8 cellular contexts compared by ENCODE assay signal in genomic region chr15:48877630-48878595, GRCh38. TPM values are rescaled to one million over a fixed set of nuclear protein-coding genes. Genes with fewer than 3 reads are reported as not detected.
DNase-seq lines count a peak whose midpoint lies in the region; ATAC-seq and TF ChIP-seq lines count a peak whose summit lies in the region.

EID1 (plus strand) TSS chr15:48878134; CDS start chr15:48878177, 43 bp downstream.

- peak within 1 kb of the TSS; percentile 90 to 99 for H3K27ac Mint-ChIP-seq in activated naive CD4-positive, alpha-beta T cell treated with anti-CD3 and anti-CD28 coated beads, Interleukin-2, amount 50 U/mL, for 72 hours

- peaks cover 22% of the 10 kb centered on the region for H4K20me1 ChIP-seq in osteoblast (ENCODE audit: insufficient read depth, low read length)

- TF ChIP-seq CTCF in GM06990 (IDR thresholded peaks at IDR 0.05; ENCODE audit: insufficient read depth, low read length, poor library complexity, severe bottlenecking) (peak; percentile 4), osteoblast (IDR thresholded peaks at IDR 0.05; ENCODE audit: extremely low read depth, low read depth, low read length) (no peak), thoracic aorta (IDR thresholded peaks at IDR 0.05) (no peak)

- H3K36me3 Mint-ChIP-seq in activated naive CD4-positive, alpha-beta T cell treated with anti-CD3 and anti-CD28 coated beads, Interleukin-2, amount 50 U/mL, for 72 hours = peaks cover 14 to 27% of the 10 kb centered on the region in 2 donors

- DNase-seq in GM06990 (ENCODE audit: extremely low read depth, insufficient read length) = peak; percentile 98
- peak; percentile 70 for DNase-seq in NCI-H1092 (lab: John Stamatoyannopoulos, UW)
- DNase-seq in SKM-1 (lab: John Stamatoyannopoulos, UW; ENCODE audit: unreplicated experiment) = peak; percentile 85
- DNase-seq in activated naive CD4-positive, alpha-beta T cell treated with anti-CD3 and anti-CD28 coated beads, Interleukin-2, amount 50 U/mL, for 72 hours (ENCODE audit: low spot score in 2 of 2) = peak; percentile 92 to 94
- DNase-seq in glomerular visceral epithelial cell (ENCODE audit: extremely low spot score) = peak; percentile 94
- peak; percentile 94 for DNase-seq in osteoblast (ENCODE audit: insufficient read length, low spot score, missing footprints)
- DNase-seq in thoracic aorta (ENCODE audit: low spot score) = peak; percentile 67

- peak within 1 kb of the TSS; percentile 89 for H3K4me2 ChIP-seq in osteoblast (ENCODE audit: insufficient read depth, low read length)

- peak within 1 kb of the TSS; percentile 94 for H3K4me3 ChIP-seq in GM06990 (replicated peaks; ENCODE audit: low read depth, low read length)
- peak within 1 kb of the TSS; percentile 81 for H3K4me3 ChIP-seq in osteoblast (ENCODE audit: insufficient read depth, low read length)
- peak within 1 kb of the TSS; percentile 89 for H3K4me3 ChIP-seq in thoracic aorta

- peak within 1 kb of the TSS; percentile 96 for H2AFZ ChIP-seq in osteoblast (ENCODE audit: low read length)

- H3K27me3 ChIP-seq in GM06990 (replicated peaks; ENCODE audit: control insufficient read depth, insufficient read depth, low read length) (no peaks in the 10 kb centered on the region), osteoblast (ENCODE audit: insufficient read depth, low read length) (no peaks in the 10 kb centered on the region), thoracic aorta (replicated peaks; ENCODE audit: insufficient read depth) (no peaks in the 10 kb centered on the region)

- H3K27ac ChIP-seq in osteoblast (ENCODE audit: low read depth, low read length) (peak within 1 kb of the TSS; percentile 84), thoracic aorta (peak within 1 kb of the TSS; percentile 84 to 93)

- peaks cover 24% of the 10 kb centered on the region for H3K79me2 ChIP-seq in osteoblast (ENCODE audit: insufficient read depth, low read length)

- H3K4me1 ChIP-seq in osteoblast (ENCODE audit: insufficient read depth, low read length) (peaks cover 15% of the 10 kb centered on the region), thoracic aorta (ENCODE audit: control insufficient read depth in 1 of 2, low read depth in 2 of 2) (peaks cover 5 to 27% of the 10 kb centered on the region in 2 donors)

- peak; percentile 97 for ATAC-seq in HG02588 (IDR thresholded peaks at IDR 0.05; ENCODE audit: unreplicated experiment)
- peak; percentile 92 to 95 for ATAC-seq in activated naive CD4-positive, alpha-beta T cell treated with anti-CD3 and anti-CD28 coated beads, Interleukin-2, amount 50 U/mL, for 72 hours
- ATAC-seq in thoracic aorta (ENCODE audit: insufficient number of reproducible peaks, low FRiP score, low read depth) = peak; percentile 98

- H3K9me3 ChIP-seq in osteoblast (ENCODE audit: low read depth, low read length) (no peaks in the 10 kb centered on the region), thoracic aorta (no peaks in the 10 kb centered on the region)

- peaks cover 0 to 9% of the 10 kb centered on the region in 2 donors for H3K9me3 Mint-ChIP-seq in activated naive CD4-positive, alpha-beta T cell treated with anti-CD3 and anti-CD28 coated beads, Interleukin-2, amount 50 U/mL, for 72 hours

- no peaks in the 10 kb centered on the region for H3K36me3 ChIP-seq in GM06990 (ENCODE audit: control insufficient read depth, insufficient read depth, low read length)
- no peaks in the 10 kb centered on the region for H3K36me3 ChIP-seq in osteoblast (ENCODE audit: insufficient read depth, low read length)
- H3K36me3 ChIP-seq in thoracic aorta = no peaks in the 10 kb centered on the region

RNA-seq across cellular contexts. Expression of gene EID1, which starts in this region (rescaled TPM):
- 100 to 1,000 TPM in 1 of 2 donors, 10 to 100 TPM in 1; 41.0 to 104 TPM for total RNA-seq in activated naive CD4-positive, alpha-beta T cell treated with anti-CD3 and anti-CD28 coated beads, Interleukin-2, amount 50 U/mL, for 72 hours
- total RNA-seq in osteoblast (193 and 206 TPM in 2 replicates), thoracic aorta (100 to 1,000 TPM; 212 to 227 TPM)

Comparison
In these comparisons a context has a peak if more than half of its experiments do, and no peak if none do; other contexts are left out.
1. Peak in every context shown above with its lines: DNase-seq, ATAC-seq, H3K4me3 ChIP-seq and H3K27ac ChIP-seq.